In genomic region chr12:45991289-45992249, GRCh38 we compare ENCODE assay signal across 8 cellular contexts. TPM values are rescaled to one million over a fixed set of nuclear protein-coding genes. Genes with fewer than 3 reads are reported as not detected.
DNase-seq lines count a peak whose midpoint lies in the region; ATAC-seq and TF ChIP-seq lines count a peak whose summit lies in the region.

No MANE protein-coding gene starts in this region.

- H3K27me3 Mint-ChIP-seq in activated CD4-positive, alpha-beta T cell treated with anti-CD3 and anti-CD28 coated beads, Interleukin-2, amount 10 ng/mL, durations not matched to agents 7 days and 5 days = no peaks in the 10 kb centered on the region
- no peaks in the 10 kb centered on the region for H3K27me3 Mint-ChIP-seq in dendritic cell treated with granulocyte-macrophage colony-stimulating factor and Interleukin-4, amounts not matched to agents 40 ng/mL and 50 ng/mL, for 4 days

- peak in 1 of 3 donors; percentile 25 for TF ChIP-seq CTCF in lower leg skin (IDR thresholded peaks at IDR 0.05)

- peak in 1 of 2 donors; percentile 26 for TF ChIP-seq POLR2A in lower leg skin (IDR thresholded peaks at IDR 0.05)

- H3K9me3 Mint-ChIP-seq in activated CD4-positive, alpha-beta T cell treated with anti-CD3 and anti-CD28 coated beads, Interleukin-2, amount 10 ng/mL, durations not matched to agents 7 days and 5 days = no peaks in the 10 kb centered on the region
- peaks cover 2% of the 10 kb centered on the region for H3K9me3 Mint-ChIP-seq in dendritic cell treated with granulocyte-macrophage colony-stimulating factor and Interleukin-4, amounts not matched to agents 40 ng/mL and 50 ng/mL, for 4 days

- DNase-seq in NCI-H524 (lab: John Stamatoyannopoulos, UW) = peak; percentile 54 to 77
- DNase-seq in activated CD4-positive, alpha-beta T cell treated with anti-CD3 and anti-CD28 coated beads, Interleukin-2, amount 10 ng/mL, durations not matched to agents 7 days and 5 days = peak; percentile 76
- DNase-seq in lower leg skin (ENCODE audit: low spot score in 2 of 2) = peak; percentile 77 to 96
- peak; percentile 55 to 62 for DNase-seq in stimulated activated CD4-positive, alpha-beta T cell treated with anti-CD3 and anti-CD28 coated beads, Interleukin-4, amount 100 ng/mL, for 48 hours (ENCODE audit: low read depth in 2 of 2)

- POLR2A ChIA-PET in activated CD4-positive, alpha-beta T cell treated with anti-CD3 and anti-CD28 coated beads, Interleukin-2, amount 10 ng/mL, durations not matched to agents 7 days and 5 days (lab: Charles Lee) = no interaction called here

- ATAC-seq in GM18858 (IDR thresholded peaks at IDR 0.05; ENCODE audit: unreplicated experiment) = peak; percentile 26
- ATAC-seq in HG03175 (IDR thresholded peaks at IDR 0.05; ENCODE audit: unreplicated experiment) = peak; percentile 19

- no peaks in the 10 kb centered on the region for H3K27me3 ChIP-seq in ACC112 (ENCODE audit: insufficient read depth, low read length)

- CTCF ChIA-PET in activated CD4-positive, alpha-beta T cell treated with anti-CD3 and anti-CD28 coated beads, Interleukin-2, amount 10 ng/mL, durations not matched to agents 7 days and 5 days (lab: Charles Lee) = interaction anchor here (0.6 to 1.9 kb wide), 16 partner anchors 9 to 1210 kb away, joined by 3 to 13 read pairs (median 4); partner anchors contain the start of gene ARID2

- peak overlapping the region; percentile 93 for H3K4me3 ChIP-seq in ACC112 (ENCODE audit: low read depth, low read length)
- H3K4me3 ChIP-seq in lower leg skin (ENCODE audit: low read depth, poor library complexity, severe bottlenecking) = peak overlapping the region; percentile 51

- H3K4me1 ChIP-seq in ACC112 (ENCODE audit: control insufficient read depth, insufficient read depth, low read length, unreplicated experiment) = peaks cover 15% of the 10 kb centered on the region

- peak overlapping the region; percentile 92 for H2AFZ ChIP-seq in ACC112 (ENCODE audit: low read length, unreplicated experiment)

- H3K4me3 Mint-ChIP-seq in activated CD4-positive, alpha-beta T cell treated with anti-CD3 and anti-CD28 coated beads, Interleukin-2, amount 10 ng/mL, durations not matched to agents 7 days and 5 days = peak overlapping the region; percentile 91
- peak overlapping the region; percentile 99 for H3K4me3 Mint-ChIP-seq in dendritic cell treated with granulocyte-macrophage colony-stimulating factor and Interleukin-4, amounts not matched to agents 40 ng/mL and 50 ng/mL, for 4 days

- H3K79me2 ChIP-seq in ACC112 (ENCODE audit: control insufficient read depth, insufficient read depth, low read length, unreplicated experiment) = peaks cover 35% of the 10 kb centered on the region

- peaks cover 29% of the 10 kb centered on the region for H3K4me1 Mint-ChIP-seq in activated CD4-positive, alpha-beta T cell treated with anti-CD3 and anti-CD28 coated beads, Interleukin-2, amount 10 ng/mL, durations not matched to agents 7 days and 5 days
- H3K4me1 Mint-ChIP-seq in dendritic cell treated with granulocyte-macrophage colony-stimulating factor and Interleukin-4, amounts not matched to agents 40 ng/mL and 50 ng/mL, for 4 days (ENCODE audit: low read depth) = peaks cover 33% of the 10 kb centered on the region

- intact Hi-C loops in dendritic cell treated with granulocyte-macrophage colony-stimulating factor and Interleukin-4, amounts not matched to agents 40 ng/mL and 50 ng/mL, for 4 days (cut with micrococcal nuclease) = loop anchor here (2.0 to 10.0 kb wide), 4 partner anchors 265 to 673 kb away; partner anchors contain the start of gene SLC38A2
- intact Hi-C loops in lower leg skin (cut with DNase I; ENCODE audit: low total_unique reads) = no loop called here

- peaks cover 18% of the 10 kb centered on the region for H3K36me3 Mint-ChIP-seq in activated CD4-positive, alpha-beta T cell treated with anti-CD3 and anti-CD28 coated beads, Interleukin-2, amount 10 ng/mL, durations not matched to agents 7 days and 5 days (ENCODE audit: low read depth)
- H3K36me3 Mint-ChIP-seq in dendritic cell treated with granulocyte-macrophage colony-stimulating factor and Interleukin-4, amounts not matched to agents 40 ng/mL and 50 ng/mL, for 4 days (ENCODE audit: low read depth) = peaks cover 42% of the 10 kb centered on the region

- H3K27ac Mint-ChIP-seq in activated CD4-positive, alpha-beta T cell treated with anti-CD3 and anti-CD28 coated beads, Interleukin-2, amount 10 ng/mL, durations not matched to agents 7 days and 5 days = peak overlapping the region; percentile 98
- peak overlapping the region; percentile 99 for H3K27ac Mint-ChIP-seq in dendritic cell treated with granulocyte-macrophage colony-stimulating factor and Interleukin-4, amounts not matched to agents 40 ng/mL and 50 ng/mL, for 4 days

- H3K36me3 ChIP-seq in ACC112 (ENCODE audit: insufficient read depth, low read length) = peaks cover 6% of the 10 kb centered on the region; the same call in 1 of the 2 replicates

- peak overlapping the region; percentile 69 for H3K27ac ChIP-seq in ACC112 (ENCODE audit: low read depth, low read length)

- 1 to 3% methylated on average over 70 to 71 of the region's 71 CpGs for WGBS in lower leg skin, 2 donors

RNA-seq across cellular contexts. Expression of gene SCAF11, which starts 1.2 kb away (rescaled TPM):
- 100 to 1,000 TPM; 134 to 140 TPM for total RNA-seq in activated CD4-positive, alpha-beta T cell treated with anti-CD3 and anti-CD28 coated beads, Interleukin-2, amount 10 ng/mL, durations not matched to agents 7 days and 5 days
- total RNA-seq in lower leg skin = 100 to 1,000 TPM; 109 to 144 (median 135) TPM

Comparison
In these comparisons a context has a peak if more than half of its experiments do, and no peak if none do; other contexts are left out.
1. Peak in every context shown above with its lines: DNase-seq, ATAC-seq, H3K4me3 ChIP-seq and H3K27ac ChIP-seq.